Comparison of ENCODE assay signal across 30 cellular contexts in genomic region chr9:72983056-72983455, GRCh38. TPM values are rescaled to one million over a fixed set of nuclear protein-coding genes. Genes with fewer than 3 reads are reported as not detected.
DNase-seq lines count a peak whose midpoint lies in the region; ATAC-seq, FAIRE-seq and TF ChIP-seq lines count a peak whose summit lies in the region.
"Had no signal": no experiment of that assay in that cellular context is flagged by ENCODE, and none has a peak within 500 bp of the region (broad histone marks: within the 10 kb centered on the region; RNA-seq: fewer than 3 reads in every experiment).

No MANE protein-coding gene starts in this region.

- CTCF ChIA-PET in HepG2 (lab: Yijun Ruan, JAX; ENCODE audit: low intra/inter-chr PET ratio, low total read pairs): no interaction called here
- CTCF ChIA-PET in activated CD8-positive, alpha-beta T cell treated with anti-CD3 and anti-CD28 coated beads for 36 hours (lab: Charles Lee): no interaction called here

- H3K27me3 ChIP-seq in HepG2 (ENCODE audit: control insufficient read depth in 1 of 2, insufficient read depth in 2 of 2, low read length in 2 of 2) (no peaks in the 10 kb centered on the region), smooth muscle cell (ENCODE audit: low read depth) (no peaks in the 10 kb centered on the region)
- H3K27me3 ChIP-seq: dorsolateral prefrontal cortex, testis had no signal

- no peak overlapping the region for H2AFZ ChIP-seq in HepG2 (ENCODE audit: low read length)
- no peak overlapping the region for H2AFZ ChIP-seq in smooth muscle cell (ENCODE audit: low read depth)
- H2AFZ ChIP-seq: GM23248 had no signal

- no peak for TF ChIP-seq RAD21 in HepG2 (CRISPR knock-in tag; IDR thresholded peaks at IDR 0.05)

- H3K27ac Mint-ChIP-seq in activated CD8-positive, alpha-beta T cell treated with anti-CD3 and anti-CD28 coated beads for 36 hours: no peak overlapping the region
- H3K27ac Mint-ChIP-seq: activated B cell treated with CpG ODN at 0.5 μM for 24 hours; activated naive CD8-positive, alpha-beta T cell; activated T-helper 17 cell treated with anti-CD3 and anti-CD28 coated beads, Interleukin-2, amount 50 U/mL, for 72 hours; CD8-positive, alpha-beta T cell; memory B cell had no signal

- intact Hi-C loops in HepG2 (cut with micrococcal nuclease; ENCODE audit: unreplicated experiment): loop anchor here (1.0 to 2.0 kb wide), 2 partner anchors 30 to 40 kb away; partner anchors contain the start of gene ALDH1A1
- intact Hi-C loops in activated CD8-positive, alpha-beta T cell treated with anti-CD3 and anti-CD28 coated beads for 36 hours (cut with micrococcal nuclease): no loop called here

- DNase-seq in H54 (ENCODE audit: insufficient read length, low spot score) (no peak), SK-N-MC (ENCODE audit: low read depth, low spot score) (no peak), HepG2 (ENCODE audit: low spot score) (peak; percentile 86), smooth muscle cell (lab: John Stamatoyannopoulos, UW; ENCODE audit: unreplicated experiment) (no peak), anterior cingulate cortex (lab: John Stamatoyannopoulos, UW) (no peak)
- no peak for DNase-seq in activated CD8-positive, alpha-beta T cell treated with anti-CD3 and anti-CD28 coated beads for 36 hours
- DNase-seq: activated B cell treated with CpG ODN at 0.5 μM for 24 hours; activated CD4-positive, alpha-beta T cell treated with anti-CD3 and anti-CD28 coated beads, Interleukin-2, amount 50 U/mL, for 48 hours; activated CD8-positive, alpha-beta memory T cell treated with anti-CD3 and anti-CD28 coated beads, Interleukin-2, amount 50 U/mL, for 48 hours; CD8-positive, alpha-beta T cell; DMS 273 treated with DMSO at 0.1 percent for 48 hours; dorsolateral prefrontal cortex; GM23248; naive B cell; NCI-H1436; occipital lobe; retina; stimulated activated CD4-positive, alpha-beta T cell treated with anti-CD3 and anti-CD28 coated beads, Interleukin-4, amount 100 ng/mL, for 4 hours; stimulated activated naive CD4-positive, alpha-beta T cell; testis had no signal

- no peak overlapping the region for H3K9ac ChIP-seq in SK-N-MC (ENCODE audit: insufficient read length)
- peak overlapping the region; percentile 67 for H3K9ac ChIP-seq in HepG2 (ENCODE audit: insufficient read depth, low read depth, low read length)
- no peak overlapping the region for H3K9ac ChIP-seq in smooth muscle cell (ENCODE audit: low read depth)
- H3K9ac ChIP-seq: GM23248, KMS-11 had no signal

- FAIRE-seq in H54 (lab: Jason Lieb, UNC) (peak; percentile 41), HepG2 (lab: Jason Lieb, UNC) (peak; percentile 74)
- FAIRE-seq: endothelial cell of umbilical vein, G401.6, GM18507, HTR-8/SVneo had no signal

- H3K4me1 ChIP-seq in HepG2 (ENCODE audit: insufficient read depth, low read length): peaks cover 84% of the 10 kb centered on the region
- H3K4me1 ChIP-seq in smooth muscle cell (ENCODE audit: low read depth): no peaks in the 10 kb centered on the region
- H3K4me1 ChIP-seq: testis had no signal

- TF ChIP-seq EP300 in HepG2 (IDR thresholded peaks at IDR 0.05; ENCODE audit: low read depth in 2 of 2, low read length in 2 of 2): no peak
- TF ChIP-seq EP300 in HepG2 (CRISPR knock-in tag; IDR thresholded peaks at IDR 0.05; ENCODE audit: borderline replicate concordance): no peak

- no peaks in the 10 kb centered on the region for H3K79me2 ChIP-seq in HepG2 (ENCODE audit: insufficient read depth, low read length)
- H3K79me2 ChIP-seq in smooth muscle cell (ENCODE audit: low read depth): no peaks in the 10 kb centered on the region

- H3K4me3 Mint-ChIP-seq in activated CD8-positive, alpha-beta T cell treated with anti-CD3 and anti-CD28 coated beads for 36 hours: no peak overlapping the region
- H3K4me3 Mint-ChIP-seq: activated B cell treated with CpG ODN at 0.5 μM for 24 hours; activated naive CD8-positive, alpha-beta T cell; activated T-helper 17 cell treated with anti-CD3 and anti-CD28 coated beads, Interleukin-2, amount 50 U/mL, for 72 hours; CD8-positive, alpha-beta T cell; memory B cell; naive B cell had no signal

- H3F3A ChIP-seq in smooth muscle cell (ENCODE audit: low read depth): no peaks in the 10 kb centered on the region

- no peak overlapping the region for H3K4me3 ChIP-seq in SK-N-MC
- H3K4me3 ChIP-seq in HepG2 (replicated peaks in 1 of 3; ENCODE audit: insufficient read depth in 1 of 3, low read depth in 2 of 3, low read length in 3 of 3): peak overlapping the region in 2 of 3 experiments; percentile 9; a peak in 2 of 6 replicates
- no peak overlapping the region for H3K4me3 ChIP-seq in smooth muscle cell
- H3K4me3 ChIP-seq: dorsolateral prefrontal cortex, GM23248, testis had no signal

- ATAC-seq in HepG2 (peak; percentile 86), HG03039 (IDR thresholded peaks at IDR 0.05; ENCODE audit: unreplicated experiment) (no peak), HG03025 (IDR thresholded peaks at IDR 0.05; ENCODE audit: low FRiP score, unreplicated experiment) (no peak)
- no peak for ATAC-seq in activated CD8-positive, alpha-beta T cell treated with anti-CD3 and anti-CD28 coated beads for 36 hours
- ATAC-seq: activated T-helper 17 cell treated with anti-CD3 and anti-CD28 coated beads, Interleukin-2, amount 50 U/mL, for 72 hours; CD8-positive, alpha-beta T cell had no signal

- in situ Hi-C loops in HepG2 (cut with HindIII; ENCODE audit: extremely low pct_ligation_motif_present, low pct_unique_long_range_greater_than_20kb): no loop called here

- no peaks in the 10 kb centered on the region for H3K27me3 Mint-ChIP-seq in activated CD8-positive, alpha-beta T cell treated with anti-CD3 and anti-CD28 coated beads for 36 hours
- H3K27me3 Mint-ChIP-seq: activated B cell treated with CpG ODN at 0.5 μM for 24 hours, naive B cell had no signal

- H3K36me3 ChIP-seq in SK-N-MC (ENCODE audit: insufficient read depth, low read length) (no peaks in the 10 kb centered on the region), HepG2 (replicated peaks in 1 of 2; ENCODE audit: control insufficient read depth in 1 of 2, insufficient read depth in 2 of 2, low read length in 2 of 2) (no peaks in the 10 kb centered on the region), smooth muscle cell (ENCODE audit: low read depth) (no peaks in the 10 kb centered on the region)

- H3K4me2 ChIP-seq in HepG2 (ENCODE audit: low read depth, low read length) (peak overlapping the region; percentile 73), smooth muscle cell (peak overlapping the region; percentile 62)
- H3K4me2 ChIP-seq: KMS-11 had no signal

- H3K36me3 Mint-ChIP-seq in activated CD8-positive, alpha-beta T cell treated with anti-CD3 and anti-CD28 coated beads for 36 hours (ENCODE audit: low read depth): no peaks in the 10 kb centered on the region
- H3K36me3 Mint-ChIP-seq: activated naive CD8-positive, alpha-beta T cell; CD8-positive, alpha-beta T cell; memory B cell; naive B cell had no signal

- no peak for TF ChIP-seq POLR2A in H54 (IDR thresholded peaks at IDR 0.05; ENCODE audit: low read depth, low read length)
- peak in 1 of 2 experiments; percentile 66; a peak in 2 of 4 replicates for TF ChIP-seq POLR2A in HepG2 (IDR thresholded peaks at IDR 0.05; ENCODE audit: insufficient read depth in 1 of 2, low read depth in 2 of 2, low read length in 2 of 2)

- H3K27ac ChIP-seq in SK-N-MC (peak overlapping the region; percentile 52; the same call in 1 of the 2 replicates), HepG2 (ENCODE audit: extremely low read length, insufficient read depth, low read length) (peak overlapping the region; percentile 99), smooth muscle cell (ENCODE audit: low read depth) (peak overlapping the region; percentile 74)
- H3K27ac ChIP-seq: dorsolateral prefrontal cortex, GM23248, KMS-11, testis had no signal

- H3K9me3 ChIP-seq in SK-N-MC (ENCODE audit: low read depth, low read length) (no peaks in the 10 kb centered on the region), HepG2 (ENCODE audit: low read length) (no peaks in the 10 kb centered on the region), smooth muscle cell (replicated peaks; ENCODE audit: low read depth) (no peaks in the 10 kb centered on the region)
- H3K9me3 ChIP-seq: testis had no signal

- TF ChIP-seq CTCF in HepG2 (CRISPR knock-in tag; IDR thresholded peaks at IDR 0.05): no peak
- no peak for TF ChIP-seq CTCF in smooth muscle cell (IDR thresholded peaks at IDR 0.05; ENCODE audit: borderline replicate concordance, insufficient read depth, poor library complexity, severe bottlenecking)
- no peak for TF ChIP-seq CTCF in activated CD8-positive, alpha-beta T cell treated with anti-CD3 and anti-CD28 coated beads for 36 hours (IDR thresholded peaks at IDR 0.05)

- no TSS peak for BruUV-seq in HepG2 (replicated peaks; lab: Mats Ljungman, UMichigan)

- H3K9me3 Mint-ChIP-seq in activated CD8-positive, alpha-beta T cell treated with anti-CD3 and anti-CD28 coated beads for 36 hours: no peaks in the 10 kb centered on the region
- H3K9me3 Mint-ChIP-seq: activated B cell treated with CpG ODN at 0.5 μM for 24 hours; activated T-helper 17 cell treated with anti-CD3 and anti-CD28 coated beads, Interleukin-2, amount 50 U/mL, for 72 hours; CD8-positive, alpha-beta T cell; memory B cell; naive B cell had no signal

- POLR2A ChIA-PET in HepG2 (lab: Yijun Ruan, JAX): interaction anchor here (0.5 to 2.4 kb wide), 7 partner anchors 15 to 1227 kb away, joined by 3 to 22 read pairs (median 8); no protein-coding TSS in a partner anchor
- POLR2A ChIA-PET in activated CD8-positive, alpha-beta T cell treated with anti-CD3 and anti-CD28 coated beads for 36 hours (lab: Charles Lee): no interaction called here

- no peaks in the 10 kb centered on the region for H3K4me1 Mint-ChIP-seq in activated CD8-positive, alpha-beta T cell treated with anti-CD3 and anti-CD28 coated beads for 36 hours (ENCODE audit: low read depth)
- H3K4me1 Mint-ChIP-seq: activated B cell treated with CpG ODN at 0.5 μM for 24 hours; activated T-helper 17 cell treated with anti-CD3 and anti-CD28 coated beads, Interleukin-2, amount 50 U/mL, for 72 hours; memory B cell; naive B cell had no signal

- no peaks in the 10 kb centered on the region for H4K20me1 ChIP-seq in HepG2 (ENCODE audit: insufficient read depth, low read length)
- H4K20me1 ChIP-seq in smooth muscle cell (ENCODE audit: low read depth): no peaks in the 10 kb centered on the region

RNA-seq across cellular contexts. Expression of gene ALDH1A1, which starts 30.2 kb away (rescaled TPM):
- total RNA-seq in HepG2 (2016; rRNA removed; fragmentation: Illumina TruSeq; extraction: Trizol) (439 and 686 TPM in 2 replicates), smooth muscle cell (0.09 and 0.54 TPM in 2 replicates)
- total RNA-seq in HepG2 (2016; cell fraction: cytosol; rRNA removed; fragmentation: Illumina TruSeq; extraction: Trizol; ENCODE audit: low read depth): 23.4 and 28.1 TPM in 2 replicates
- total RNA-seq in HepG2 (2016; cell fraction: insoluble cytoplasmic fraction; rRNA removed; fragmentation: Illumina TruSeq; extraction: Trizol): 431 and 688 TPM in 2 replicates
- 55.9 and 65.7 TPM in 2 replicates for total RNA-seq in HepG2 (2016; cell fraction: membrane; rRNA removed; fragmentation: Illumina TruSeq; extraction: Trizol)
- 230 and 235 TPM in 2 replicates for total RNA-seq in HepG2 (2016; cell fraction: nucleus; rRNA removed; fragmentation: Illumina TruSeq; extraction: Trizol)
- polyA plus RNA-seq in HepG2 (2011; rRNA removed) (50.0 and 88.2 TPM in 2 replicates), smooth muscle cell (0.07 TPM in 1 of 2 replicates, not detected in the other)
- 43.0 and 53.0 TPM in 2 replicates for polyA plus RNA-seq in HepG2 (2011; cell fraction: cytosol; rRNA removed)
- polyA plus RNA-seq in HepG2 (2011; cell fraction: nucleus; rRNA removed): 15.1 and 17.0 TPM in 2 replicates
- 160 and 206 TPM in 2 replicates for polyA plus RNA-seq in HepG2 (2012)
- polyA plus RNA-seq in HepG2 (2016; cell fraction: cytosol; fragmentation: Illumina TruSeq; extraction: Trizol; ENCODE audit: low read depth): 21.3 and 24.3 TPM in 2 replicates
- polyA plus RNA-seq in HepG2 (2016; cell fraction: insoluble cytoplasmic fraction; fragmentation: Illumina TruSeq; extraction: Trizol; ENCODE audit: low read depth): 619 and 655 TPM in 2 replicates
- 40.3 and 48.6 TPM in 2 replicates for polyA plus RNA-seq in HepG2 (2016; cell fraction: membrane; fragmentation: Illumina TruSeq; extraction: Trizol; ENCODE audit: low read depth)
- 212 and 215 TPM in 2 replicates for polyA plus RNA-seq in HepG2 (2016; cell fraction: nucleus; fragmentation: Illumina TruSeq; extraction: Trizol; ENCODE audit: insufficient read depth, low read depth)
- polyA minus RNA-seq in HepG2 (2011; rRNA and poly(A)+ RNA removed; ENCODE audit: low replicate concordance): 40.3 TPM in 1 of 2 replicates, not detected in the other
- polyA minus RNA-seq in HepG2 (2011; cell fraction: cytosol; rRNA and poly(A)+ RNA removed): 50.9 and 76.9 TPM in 2 replicates
- polyA minus RNA-seq in HepG2 (2011; cell fraction: nucleus; rRNA and poly(A)+ RNA removed): 88.4 and 90.4 TPM in 2 replicates
- not detected for total RNA-seq in activated CD8-positive, alpha-beta T cell treated with anti-CD3 and anti-CD28 coated beads for 36 hours
- total RNA-seq: activated B cell treated with CpG ODN at 0.5 μM for 24 hours; activated T-helper 17 cell treated with anti-CD3 and anti-CD28 coated beads, Interleukin-2, amount 50 U/mL, for 72 hours; CD8-positive, alpha-beta T cell; GM23248 had no signal
- polyA plus RNA-seq: GM23248 had no signal

Comparison
In these comparisons a context has a peak if more than half of its experiments do, and no peak if none do; other contexts are left out.
1. H3K4me3 ChIP-seq: peak in HepG2 (2 of 3); none in SK-N-MC (single experiment) and smooth muscle cell (single experiment).
2. RNA of gene ALDH1A1, which starts 30.2 kb away (total RNA-seq): 23.4 to 688 TPM in HepG2; 0.09 to 0.54 TPM in smooth muscle cell and not detected in activated CD8-positive, alpha-beta T cell treated with anti-CD3 and anti-CD28 coated beads for 36 hours; every median in the first group is over 10 times any median in the second.
3. Peak in every context shown above with its lines, with median percentiles within 50 percentile points of each other: H3K27ac ChIP-seq.